Comparison of ENCODE assay signal across 16 cellular contexts in the genomic region with DNA sequence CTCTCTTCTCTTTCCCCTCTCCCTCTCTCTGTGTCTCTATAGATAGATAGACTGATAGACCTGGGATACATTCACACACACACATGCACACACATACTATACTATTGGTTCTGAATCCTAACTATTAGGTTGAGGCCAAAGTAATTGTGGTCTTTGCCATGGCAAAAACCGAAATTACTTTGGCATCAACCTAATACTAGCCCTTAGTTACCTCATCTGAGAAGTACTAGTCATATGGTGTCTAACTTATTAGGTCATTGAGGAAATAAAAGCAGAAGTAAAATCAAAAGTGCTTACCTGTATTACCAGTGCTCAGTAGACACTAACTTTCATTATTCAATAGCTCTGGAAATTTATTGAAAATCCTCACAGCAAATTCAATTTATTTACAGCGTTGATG.
DNase-seq lines count a peak whose midpoint lies in the region; ATAC-seq lines count a peak whose summit lies in the region.
"Had no signal": no experiment of that assay in that cellular context is flagged by ENCODE, and none has a peak within 500 bp of the region (broad histone marks: within the 10 kb centered on the region; RNA-seq: fewer than 3 reads in every experiment).

No MANE protein-coding gene starts in this region.

- DNase-seq in stimulated activated effector memory CD8-positive, alpha-beta T cell treated with anti-CD3 and anti-CD28 coated beads, Interleukin-12 subunit alpha, Interleukin-12 subunit beta, amount 100 ng/mL, for 72 hours (ENCODE audit: low spot score in 2 of 2), result no peak
- DNase-seq in activated CD8-positive, alpha-beta memory T cell treated with anti-CD3 and anti-CD28 coated beads, Interleukin-2, amount 50 U/mL, for 4 hours, result no peak
- DNase-seq in NCI-H1048 (lab: John Stamatoyannopoulos, UW), result no peak
- DNase-seq: activated naive CD4-positive, alpha-beta T cell treated with Interleukin-2 at 50 U/mL for 16 hours; Calu3; colonic mucosa; gastrocnemius medialis; GDM1; naive B cell; NCI-H526 treated with DMSO at 0.1 percent for 48 hours; ovary; stimulated activated CD4-positive, alpha-beta T cell treated with anti-CD3 and anti-CD28 coated beads, Interleukin-2, amount 100 ng/mL, for 48 hours had no signal

- ATAC-seq in GM18907 (IDR thresholded peaks at IDR 0.05; ENCODE audit: unreplicated experiment) (peak; percentile 94), GM21723 (IDR thresholded peaks at IDR 0.05; ENCODE audit: unreplicated experiment) (peak; percentile 77), HG03159 (IDR thresholded peaks at IDR 0.05; ENCODE audit: unreplicated experiment) (peak; percentile 91), GM18517 (IDR thresholded peaks at IDR 0.05; ENCODE audit: unreplicated experiment) (no peak)
- peak; percentile 49 for ATAC-seq in stimulated activated effector memory CD8-positive, alpha-beta T cell treated with anti-CD3 and anti-CD28 coated beads, Interleukin-12 subunit alpha, Interleukin-12 subunit beta, amount 100 ng/mL, for 72 hours
- ATAC-seq: gastrocnemius medialis had no signal

- no peak overlapping the region for H3K27ac Mint-ChIP-seq in stimulated activated effector memory CD8-positive, alpha-beta T cell treated with anti-CD3 and anti-CD28 coated beads, Interleukin-12 subunit alpha, Interleukin-12 subunit beta, amount 100 ng/mL, for 72 hours
- H3K27ac Mint-ChIP-seq: naive B cell had no signal

- H3K4me1 Mint-ChIP-seq in stimulated activated effector memory CD8-positive, alpha-beta T cell treated with anti-CD3 and anti-CD28 coated beads, Interleukin-12 subunit alpha, Interleukin-12 subunit beta, amount 100 ng/mL, for 72 hours, result no peaks in the 10 kb centered on the region
- H3K4me1 Mint-ChIP-seq: naive B cell had no signal

- H3K4me3 Mint-ChIP-seq in stimulated activated effector memory CD8-positive, alpha-beta T cell treated with anti-CD3 and anti-CD28 coated beads, Interleukin-12 subunit alpha, Interleukin-12 subunit beta, amount 100 ng/mL, for 72 hours, result no peak overlapping the region
- H3K4me3 Mint-ChIP-seq: naive B cell had no signal

- no peaks in the 10 kb centered on the region for H3K9me3 Mint-ChIP-seq in stimulated activated effector memory CD8-positive, alpha-beta T cell treated with anti-CD3 and anti-CD28 coated beads, Interleukin-12 subunit alpha, Interleukin-12 subunit beta, amount 100 ng/mL, for 72 hours
- H3K9me3 Mint-ChIP-seq: naive B cell had no signal

- H3K36me3 Mint-ChIP-seq in stimulated activated effector memory CD8-positive, alpha-beta T cell treated with anti-CD3 and anti-CD28 coated beads, Interleukin-12 subunit alpha, Interleukin-12 subunit beta, amount 100 ng/mL, for 72 hours, result no peaks in the 10 kb centered on the region
- H3K36me3 Mint-ChIP-seq: naive B cell had no signal
